Comparison of ENCODE assay signal across 16 cellular contexts in genomic region chr13:111974065-111974640, GRCh38.
"Had no signal": no experiment of that assay in that cellular context is flagged by ENCODE, and none has a peak within 500 bp of the region (broad histone marks: within the 10 kb centered on the region; RNA-seq: fewer than 3 reads in every experiment).

No MANE protein-coding gene starts in this region.

- H3K27ac Mint-ChIP-seq: activated naive CD4-positive, alpha-beta T cell treated with anti-CD3 and anti-CD28 coated beads, Interleukin-2, amount 50 U/mL, for 72 hours; activated T-cell treated with anti-CD3 and anti-CD28 coated beads, Interleukin-2, amount 50 U/mL, for 24 hours; stimulated activated naive CD8-positive, alpha-beta T cell treated with anti-CD3 and anti-CD28 coated beads, Interleukin-15, amount 100 ng/mL, for 72 hours had no signal

- H3K27ac ChIP-seq: body of pancreas, esophagus squamous epithelium, uterus had no signal

- FAIRE-seq: endometrium, TTC549 had no signal

- DNase-seq: activated effector memory CD4-positive, alpha-beta T cell treated with anti-CD3 and anti-CD28 coated beads, Interleukin-2, amount 50 U/mL, for 16 hours; activated T-cell treated with anti-CD3 and anti-CD28 coated beads, Interleukin-2, amount 50 U/mL, for 24 hours; amniotic stem cell; body of pancreas; esophagus squamous epithelium; foreskin fibroblast; islet precursor cell; occipital lobe; stimulated activated CD4-positive, alpha-beta T cell treated with anti-CD3 and anti-CD28 coated beads, Interleukin-4, amount 100 ng/mL, for 24 hours; stimulated activated naive CD8-positive, alpha-beta T cell treated with anti-CD3 and anti-CD28 coated beads, Interleukin-15, amount 100 ng/mL, for 72 hours; T-helper 2 cell; uterus had no signal

- ATAC-seq: activated CD4-positive, CD25-positive, alpha-beta regulatory T cell treated with anti-CD3 and anti-CD28 coated beads, Interleukin-2, amount 50 U/mL, for 24 hours; activated naive CD4-positive, alpha-beta T cell treated with anti-CD3 and anti-CD28 coated beads, Interleukin-2, amount 50 U/mL, for 72 hours; body of pancreas; stimulated activated naive CD8-positive, alpha-beta T cell treated with anti-CD3 and anti-CD28 coated beads, Interleukin-15, amount 100 ng/mL, for 72 hours had no signal

- H3K4me3 ChIP-seq: body of pancreas, esophagus squamous epithelium, uterus had no signal

- H3K36me3 ChIP-seq: esophagus squamous epithelium, uterus had no signal

- H3K4me1 ChIP-seq: body of pancreas, uterus had no signal

- H3K4me3 Mint-ChIP-seq: activated T-cell treated with anti-CD3 and anti-CD28 coated beads, Interleukin-2, amount 50 U/mL, for 24 hours; stimulated activated naive CD8-positive, alpha-beta T cell treated with anti-CD3 and anti-CD28 coated beads, Interleukin-15, amount 100 ng/mL, for 72 hours had no signal

- H3K4me1 Mint-ChIP-seq: stimulated activated naive CD8-positive, alpha-beta T cell treated with anti-CD3 and anti-CD28 coated beads, Interleukin-15, amount 100 ng/mL, for 72 hours had no signal

- H3K9me3 ChIP-seq: body of pancreas, uterus had no signal
